8 cellular contexts compared by ENCODE assay signal in genomic region chr3:118239253-118239652, GRCh38.
"Had no signal": no experiment of that assay in that cellular context is flagged by ENCODE, and none has a peak within 500 bp of the region (broad histone marks: within the 10 kb centered on the region; RNA-seq: fewer than 3 reads in every experiment).

No MANE protein-coding gene starts in this region.

- H3K4me3 ChIP-seq: GM23338, K562 had no signal

- DNase-seq: H9, HCEC 1CT, IMR-90 had no signal

- ATAC-seq: GM23338, K562 had no signal

- FAIRE-seq: H1, H54, HTR-8/SVneo, K562 had no signal
